ENCODE assay signal across 1 cellular context in the genomic region with DNA sequence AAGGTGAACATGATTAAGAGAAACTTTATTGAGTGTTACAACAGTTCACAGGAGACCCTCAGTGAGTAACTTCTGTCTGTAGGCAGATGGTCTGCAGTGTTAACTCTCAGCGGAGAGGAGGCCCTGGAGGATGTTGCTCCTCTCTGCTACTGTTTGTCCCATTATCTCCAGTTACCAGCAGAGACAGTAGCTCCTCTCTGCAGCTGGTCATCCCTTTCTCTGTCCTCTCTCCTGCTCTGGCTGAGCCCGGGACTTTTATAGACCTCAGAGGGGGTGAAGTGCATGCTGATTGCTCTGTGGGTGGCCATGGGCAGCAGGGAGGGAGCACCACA.
TF ChIP-seq lines count a peak whose summit lies in the region.

No MANE protein-coding gene starts in this region.

TF ChIP-seq in GM12878, 131 proteins besides CTCF, POLR2A, EP300 and RAD21:
- TF ChIP-seq NRF1 (conservative IDR thresholded peaks at IDR 0.05; ENCODE audit: low read depth, low read length), result no peak
- TF ChIP-seq, protein P1, sequence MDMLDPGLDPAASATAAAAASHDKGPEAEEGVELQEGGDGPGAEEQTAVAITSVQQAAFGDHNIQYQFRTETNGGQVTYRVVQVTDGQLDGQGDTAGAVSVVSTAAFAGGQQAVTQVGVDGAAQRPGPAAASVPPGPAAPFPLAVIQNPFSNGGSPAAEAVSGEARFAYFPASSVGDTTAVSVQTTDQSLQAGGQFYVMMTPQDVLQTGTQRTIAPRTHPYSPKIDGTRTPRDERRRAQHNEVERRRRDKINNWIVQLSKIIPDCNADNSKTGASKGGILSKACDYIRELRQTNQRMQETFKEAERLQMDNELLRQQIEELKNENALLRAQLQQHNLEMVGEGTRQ (IDR thresholded peaks at IDR 0.05; ENCODE audit: borderline replicate concordance, low read depth, low read length), result no peak
- TF ChIP-seq ATF7 (IDR thresholded peaks at IDR 0.05; ENCODE audit: low read depth), result no peak
